16 cellular contexts compared by ENCODE assay signal in genomic region chr9:34576943-34577634, GRCh38. TPM values are rescaled to one million over a fixed set of nuclear protein-coding genes. Genes with fewer than 3 reads are reported as not detected.
DNase-seq lines count a peak whose midpoint lies in the region; ATAC-seq and TF ChIP-seq lines count a peak whose summit lies in the region.
"Had no signal": no experiment of that assay in that cellular context is flagged by ENCODE, and none has a peak within 500 bp of the region (broad histone marks: within the 10 kb centered on the region; RNA-seq: fewer than 3 reads in every experiment).

No MANE protein-coding gene starts in this region.

- TF ChIP-seq CTCF in BE2C (IDR thresholded peaks at IDR 0.05; ENCODE audit: low read depth, low read length): no peak
- TF ChIP-seq CTCF in HCT116 (IDR thresholded peaks at IDR 0.05 in 2 of 3, conservative IDR thresholded peaks at IDR 0.05 in 1 of 3; ENCODE audit: borderline replicate concordance in 1 of 3, insufficient read depth in 1 of 3, low read depth in 2 of 3, low read length in 2 of 3): no peak
- TF ChIP-seq CTCF in chondrocyte (IDR thresholded peaks at IDR 0.05): no peak

- H3K36me3 ChIP-seq in BE2C: peaks cover 36% of the 10 kb centered on the region
- H3K36me3 ChIP-seq in HCT116 (ENCODE audit: control insufficient read depth in 1 of 2, insufficient read depth in 2 of 2, low read length in 2 of 2): no peaks in the 10 kb centered on the region
- H3K36me3 ChIP-seq in naive thymus-derived CD4-positive, alpha-beta T cell (ENCODE audit: control insufficient read depth in 2 of 3, insufficient read depth in 3 of 3, low read length in 3 of 3): no peaks in the 10 kb centered on the region
- H3K36me3 ChIP-seq: BLaER1, gastrocnemius medialis had no signal

- H4K20me1 ChIP-seq in HCT116 (ENCODE audit: insufficient read depth): no peaks in the 10 kb centered on the region

- TF ChIP-seq POLR2A in HCT116 (IDR thresholded peaks at IDR 0.05; ENCODE audit: borderline replicate concordance, extremely low read depth, insufficient read depth, insufficient read length): no peak

- DNase-seq in BE2C: peak; percentile 48
- DNase-seq in HCT116 (ENCODE audit: low read depth, low spot score): no peak
- peak; percentile 75 for DNase-seq in chondrocyte (ENCODE audit: low spot score)
- no peak for DNase-seq in naive thymus-derived CD4-positive, alpha-beta T cell
- DNase-seq in NK-92 treated with Interleukin-12 subunit alpha and Interleukin-12 subunit beta, amount 100 ng/mL, for 24 hours (lab: John Stamatoyannopoulos, UW): no peak
- no peak for DNase-seq in GM19240 (ENCODE audit: insufficient read length, low spot score)
- no peak for DNase-seq in activated naive CD4-positive, alpha-beta T cell treated with anti-CD3 and anti-CD28 coated beads, Interleukin-2, amount 50 U/mL, for 16 hours
- DNase-seq in dedifferentiated amniotic fluid mesenchymal stem cell (ENCODE audit: extremely low spot score): no peak
- DNase-seq: activated CD4-positive, alpha-beta T cell treated with anti-CD3 and anti-CD28 coated beads, Interleukin-2, amount 10 ng/mL, durations not matched to agents 7 days and 5 days; activated naive CD4-positive, alpha-beta T cell treated with anti-CD3 and anti-CD28 coated beads for 36 hours; gastrocnemius medialis; left cardiac atrium; stimulated activated CD4-positive, alpha-beta T cell treated with anti-CD3 and anti-CD28 coated beads, Interleukin-4, amount 100 ng/mL, for 24 hours had no signal

- H3K4me3 ChIP-seq in BE2C (ENCODE audit: low read depth, low read length): peak overlapping the region; percentile 52
- H3K4me3 ChIP-seq in HCT116 (replicated peaks in 1 of 2; ENCODE audit: low read depth in 1 of 2, low read length in 2 of 2): no peak overlapping the region
- no peak overlapping the region for H3K4me3 ChIP-seq in naive thymus-derived CD4-positive, alpha-beta T cell (ENCODE audit: low read length)
- H3K4me3 ChIP-seq: BLaER1, gastrocnemius medialis had no signal

- CTCF ChIA-PET in HCT116 (lab: Charles Lee): no interaction called here
- CTCF ChIA-PET in naive thymus-derived CD4-positive, alpha-beta T cell (lab: Charles Lee): no interaction called here

- peaks cover 34% of the 10 kb centered on the region for H3K27me3 Mint-ChIP-seq in chondrocyte (ENCODE audit: low read depth)
- peaks cover 54 to 64% (median 63%) of the 10 kb centered on the region in 5 donors for H3K27me3 Mint-ChIP-seq in naive thymus-derived CD4-positive, alpha-beta T cell

- no peak overlapping the region for H2AFZ ChIP-seq in HCT116 (ENCODE audit: low read depth, low read length, poor library complexity, severe bottlenecking)

- H3K4me3 Mint-ChIP-seq in chondrocyte (ENCODE audit: unreplicated experiment): peak overlapping the region; percentile 66
- peak overlapping the region; percentile 39 to 80 (median 60) for H3K4me3 Mint-ChIP-seq in naive thymus-derived CD4-positive, alpha-beta T cell
- H3K4me3 Mint-ChIP-seq: activated CD4-positive, alpha-beta T cell treated with anti-CD3 and anti-CD28 coated beads, Interleukin-2, amount 10 ng/mL, durations not matched to agents 7 days and 5 days; activated naive CD4-positive, alpha-beta T cell treated with anti-CD3 and anti-CD28 coated beads for 36 hours had no signal

- no peaks in the 10 kb centered on the region for H3K36me3 Mint-ChIP-seq in chondrocyte (ENCODE audit: low read depth)
- no peaks in the 10 kb centered on the region for H3K36me3 Mint-ChIP-seq in naive thymus-derived CD4-positive, alpha-beta T cell
- H3K36me3 Mint-ChIP-seq: IgD-negative memory B cell had no signal

- POLR2A ChIA-PET in HCT116 (lab: Charles Lee): no interaction called here
- POLR2A ChIA-PET in naive thymus-derived CD4-positive, alpha-beta T cell (lab: Charles Lee): no interaction called here

- H3K4me2 ChIP-seq in HCT116 (ENCODE audit: low read length): no peak overlapping the region
- H3K4me2 ChIP-seq: BLaER1 had no signal

- BruUV-seq in HCT116 (replicated peaks; lab: Mats Ljungman, UMichigan): no TSS peak

- no peaks in the 10 kb centered on the region for H3K9me3 Mint-ChIP-seq in chondrocyte (ENCODE audit: low read depth)
- peaks cover 0 to 2% (median 0%) of the 10 kb centered on the region in 11 donors for H3K9me3 Mint-ChIP-seq in naive thymus-derived CD4-positive, alpha-beta T cell
- H3K9me3 Mint-ChIP-seq: activated CD4-positive, alpha-beta T cell treated with anti-CD3 and anti-CD28 coated beads, Interleukin-2, amount 10 ng/mL, durations not matched to agents 7 days and 5 days; activated naive CD4-positive, alpha-beta T cell treated with anti-CD3 and anti-CD28 coated beads for 36 hours; IgD-negative memory B cell had no signal

- no peak overlapping the region for H3K9ac ChIP-seq in HCT116 (ENCODE audit: low read length)
- H3K9ac ChIP-seq: BLaER1 had no signal

- no peaks in the 10 kb centered on the region for H3K79me2 ChIP-seq in HCT116 (ENCODE audit: insufficient read depth, low read length)

- H3K9me3 ChIP-seq in BE2C (no peaks in the 10 kb centered on the region), HCT116 (ENCODE audit: control insufficient read depth in 1 of 2, insufficient read depth in 1 of 2, low read depth in 1 of 2, low read length in 2 of 2) (no peaks in the 10 kb centered on the region)
- no peaks in the 10 kb centered on the region for H3K9me3 ChIP-seq in naive thymus-derived CD4-positive, alpha-beta T cell (ENCODE audit: control insufficient read depth in 2 of 3, low read length in 3 of 3)
- H3K9me3 ChIP-seq: BLaER1, gastrocnemius medialis had no signal

- no peak overlapping the region for H3K27ac Mint-ChIP-seq in chondrocyte (ENCODE audit: unreplicated experiment)
- H3K27ac Mint-ChIP-seq in naive thymus-derived CD4-positive, alpha-beta T cell: no peak overlapping the region
- H3K27ac Mint-ChIP-seq: activated CD4-positive, alpha-beta T cell treated with anti-CD3 and anti-CD28 coated beads, Interleukin-2, amount 10 ng/mL, durations not matched to agents 7 days and 5 days; activated naive CD4-positive, alpha-beta T cell treated with anti-CD3 and anti-CD28 coated beads for 36 hours; IgD-negative memory B cell had no signal

- RAD21 ChIA-PET in HCT116 (lab: Charles Lee; ENCODE audit: low non-redundant PET in 1 of 2, low total read pairs in 2 of 2, uncharacterized antibody in 2 of 2, unreplicated experiment in 2 of 2): no interaction called here

- intact Hi-C loops in HCT116 (cut with micrococcal nuclease): no loop called here
- intact Hi-C loops in naive thymus-derived CD4-positive, alpha-beta T cell (cut with micrococcal nuclease): no loop called here

- no peaks in the 10 kb centered on the region for H3K27me3 ChIP-seq in BE2C
- H3K27me3 ChIP-seq in HCT116 (ENCODE audit: insufficient read depth, low read length): no peaks in the 10 kb centered on the region
- H3K27me3 ChIP-seq in naive thymus-derived CD4-positive, alpha-beta T cell (ENCODE audit: control insufficient read depth in 2 of 2, insufficient read depth in 2 of 2, low read length in 2 of 2): peaks cover 0 to 15% of the 10 kb centered on the region in 2 donors
- H3K27me3 ChIP-seq: gastrocnemius medialis had no signal

- ATAC-seq in HCT116: 0 out of 2 replicates have a peak, but pooled peaks have one; percentile 21
- ATAC-seq in naive thymus-derived CD4-positive, alpha-beta T cell: no peak
- ATAC-seq: gastrocnemius medialis had no signal

- H3K27ac ChIP-seq in HCT116 (ENCODE audit: low read depth, low read length): no peak overlapping the region
- no peak overlapping the region for H3K27ac ChIP-seq in naive thymus-derived CD4-positive, alpha-beta T cell (ENCODE audit: low read depth, low read length)
- H3K27ac ChIP-seq: BLaER1, gastrocnemius medialis had no signal

- H3K4me1 Mint-ChIP-seq in chondrocyte (ENCODE audit: low read depth): peaks cover 7% of the 10 kb centered on the region
- H3K4me1 Mint-ChIP-seq in naive thymus-derived CD4-positive, alpha-beta T cell: peaks cover 0 to 18% (median 12%) of the 10 kb centered on the region in 7 donors

- H3K4me1 ChIP-seq in BE2C (peaks cover 64% of the 10 kb centered on the region), HCT116 (ENCODE audit: control insufficient read depth in 1 of 2, insufficient read depth in 2 of 2, low read length in 2 of 2) (no peaks in the 10 kb centered on the region; a peak in 1 of 4 replicates)
- H3K4me1 ChIP-seq in naive thymus-derived CD4-positive, alpha-beta T cell (ENCODE audit: control insufficient read depth in 2 of 2, insufficient read depth in 2 of 2, low read length in 2 of 2): peaks cover 0 to 5% of the 10 kb centered on the region in 2 donors
- H3K4me1 ChIP-seq: BLaER1 had no signal

- TF ChIP-seq RAD21 in HCT116 (IDR thresholded peaks at IDR 0.05; ENCODE audit: low read depth): no peak

- H3K9me2 ChIP-seq in HCT116 (ENCODE audit: insufficient read depth): no peaks in the 10 kb centered on the region

RNA-seq across cellular contexts. Expression of gene CNTFR, which starts 12.4 kb away (rescaled TPM):
- 110 TPM for polyA plus RNA-seq in BE2C (2012; ENCODE audit: insufficient read depth, insufficient read length, low read depth)
- not detected for total RNA-seq in HCT116 (2021; ENCODE audit: unreplicated experiment)
- polyA plus RNA-seq in HCT116 (2012): 0.05 TPM in 1 of 2 replicates, not detected in the other
- 0.12 TPM in 1 of 3 replicates, not detected in the others for total RNA-seq in chondrocyte
- not detected for total RNA-seq in naive thymus-derived CD4-positive, alpha-beta T cell
- polyA plus RNA-seq in naive thymus-derived CD4-positive, alpha-beta T cell: not detected
- total RNA-seq: activated CD4-positive, alpha-beta T cell treated with anti-CD3 and anti-CD28 coated beads, Interleukin-2, amount 10 ng/mL, durations not matched to agents 7 days and 5 days; activated naive CD4-positive, alpha-beta T cell treated with anti-CD3 and anti-CD28 coated beads for 36 hours had no signal
- polyA plus RNA-seq: IgD-negative memory B cell had no signal

RNA-seq across cellular contexts. Expression of gene RPP25L, which starts 34.8 kb away (rescaled TPM):
- polyA plus RNA-seq in BE2C (2012; ENCODE audit: insufficient read depth, insufficient read length, low read depth): 78.3 TPM
- total RNA-seq in HCT116 (2021; ENCODE audit: unreplicated experiment) (51.1 TPM), chondrocyte (10.6 to 11.0 TPM (median 10.9 TPM) in 3 replicates)
- 64.6 and 71.7 TPM in 2 replicates for polyA plus RNA-seq in HCT116 (2012)
- 10 to 100 TPM in 4 of 5 experiments, 1 to 10 TPM in 1; 8.8 to 27.3 (median 25.1) TPM for total RNA-seq in naive thymus-derived CD4-positive, alpha-beta T cell
- polyA plus RNA-seq in naive thymus-derived CD4-positive, alpha-beta T cell: 10 to 100 TPM; 48.5 to 58.2 TPM

RNA-seq across cellular contexts. Expression of gene DCTN3, which starts 43.2 kb away (rescaled TPM):
- polyA plus RNA-seq in BE2C (2012; ENCODE audit: insufficient read depth, insufficient read length, low read depth): 154 TPM
- total RNA-seq in HCT116 (2021; ENCODE audit: unreplicated experiment) (64.0 TPM), chondrocyte (79.5 to 105 TPM (median 79.5 TPM) in 3 replicates)
- 101 and 125 TPM in 2 replicates for polyA plus RNA-seq in HCT116 (2012)
- 100 to 1,000 TPM in 1 of 5 experiments, 10 to 100 TPM in 4; 55.6 to 110 (median 73.0) TPM for total RNA-seq in naive thymus-derived CD4-positive, alpha-beta T cell
- polyA plus RNA-seq in naive thymus-derived CD4-positive, alpha-beta T cell: 100 to 1,000 TPM; 125 to 129 TPM

RNA-seq across cellular contexts. Expression of gene ARID3C, which starts 51.8 kb away (rescaled TPM):
- polyA plus RNA-seq in BE2C (2012; ENCODE audit: insufficient read depth, insufficient read length, low read depth): not detected
- total RNA-seq in HCT116 (2021; ENCODE audit: unreplicated experiment) (0.42 TPM), chondrocyte (0.20 TPM in 1 of 3 replicates, not detected in the others)
- 0.20 and 0.29 TPM in 2 replicates for polyA plus RNA-seq in HCT116 (2012)
- total RNA-seq in naive thymus-derived CD4-positive, alpha-beta T cell: under 1 TPM in 2 of 5 experiments, not detected in 3; 0.27 to 0.36 TPM
- not detected for polyA plus RNA-seq in naive thymus-derived CD4-positive, alpha-beta T cell
- total RNA-seq: gastrocnemius medialis, left cardiac atrium, posterior vena cava had no signal
- polyA plus RNA-seq: IgD-negative memory B cell had no signal

RNA-seq across cellular contexts. Expression of gene ENHO, which starts 54.3 kb away (rescaled TPM):
- 2.5 TPM for polyA plus RNA-seq in BE2C (2012; ENCODE audit: insufficient read depth, insufficient read length, low read depth)
- 6.1 TPM for total RNA-seq in HCT116 (2021; ENCODE audit: unreplicated experiment)
- polyA plus RNA-seq in HCT116 (2012): 2.8 and 4.4 TPM in 2 replicates
- 0.97 to 1.6 TPM (median 1.3 TPM) in 3 replicates for total RNA-seq in chondrocyte
- total RNA-seq in naive thymus-derived CD4-positive, alpha-beta T cell: 1 to 10 TPM in 1 of 5 experiments, under 1 TPM in 1, not detected in 3; 0.56 to 1.9 TPM
- polyA plus RNA-seq in naive thymus-derived CD4-positive, alpha-beta T cell: under 1 TPM in 1 of 2 donors, not detected in 1; 0.21 TPM
- total RNA-seq: activated CD4-positive, alpha-beta T cell treated with anti-CD3 and anti-CD28 coated beads, Interleukin-2, amount 10 ng/mL, durations not matched to agents 7 days and 5 days had no signal
- polyA plus RNA-seq: IgD-negative memory B cell had no signal

Comparison
In these comparisons a context has a peak if more than half of its experiments do, and no peak if none do; other contexts are left out.
1. DNase-seq: peak in BE2C (single experiment) and chondrocyte (single experiment); none in HCT116 (single experiment), naive thymus-derived CD4-positive, alpha-beta T cell (0 of 9), NK-92 treated with Interleukin-12 subunit alpha and Interleukin-12 subunit beta, amount 100 ng/mL, for 24 hours (single experiment), GM19240 (single experiment), activated naive CD4-positive, alpha-beta T cell treated with anti-CD3 and anti-CD28 coated beads, Interleukin-2, amount 50 U/mL, for 16 hours (single experiment) and dedifferentiated amniotic fluid mesenchymal stem cell (single experiment).